20 cellular contexts compared by ENCODE assay signal in the genomic region with DNA sequence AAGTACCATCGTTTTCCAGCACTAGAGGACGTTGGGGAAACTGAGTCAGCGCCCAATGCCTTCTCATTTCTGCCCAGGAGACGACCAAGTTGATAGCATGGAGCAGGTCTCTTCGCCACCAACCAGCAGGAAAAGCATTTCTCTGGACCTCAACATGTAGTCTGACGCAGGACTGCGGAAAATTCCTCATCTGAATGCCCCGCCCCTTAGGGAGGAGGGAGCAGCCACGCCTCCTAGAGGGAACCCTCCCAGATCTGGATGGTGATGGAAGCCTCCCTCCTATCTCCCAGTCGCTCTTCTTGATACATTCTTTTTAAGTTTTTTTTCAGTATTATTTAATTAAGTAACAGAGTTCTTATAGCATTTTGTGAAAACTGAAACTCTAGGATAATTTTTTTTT. TPM values are rescaled to one million over a fixed set of nuclear protein-coding genes. Genes with fewer than 3 reads are reported as not detected.
DNase-seq lines count a peak whose midpoint lies in the region; ATAC-seq and TF ChIP-seq lines count a peak whose summit lies in the region.
"Had no signal": no experiment of that assay in that cellular context is flagged by ENCODE, and none has a peak within 500 bp of the region (broad histone marks: within the 10 kb centered on the region; RNA-seq: fewer than 3 reads in every experiment).

No MANE protein-coding gene starts in this region.

- H3K27me3 ChIP-seq in BE2C, result no peaks in the 10 kb centered on the region
- no peaks in the 10 kb centered on the region for H3K27me3 ChIP-seq in GM23338 (ENCODE audit: insufficient read depth)
- no peaks in the 10 kb centered on the region for H3K27me3 ChIP-seq in RWPE2 (ENCODE audit: insufficient read depth, poor library complexity, severe bottlenecking)
- H3K27me3 ChIP-seq: sigmoid colon had no signal

- no peaks in the 10 kb centered on the region; the same call in 1 of the 2 replicates for H3F3A ChIP-seq in GM23338 (replicated peaks; ENCODE audit: low read depth)

- H3K4me1 Mint-ChIP-seq in GM23338 (peaks cover 53% of the 10 kb centered on the region), glutamatergic neuron (ENCODE audit: low read depth, unreplicated experiment) (no peaks in the 10 kb centered on the region)
- H3K4me1 Mint-ChIP-seq: activated naive CD4-positive, alpha-beta T cell treated with anti-CD3 and anti-CD28 coated beads, Interleukin-2, amount 10 ng/mL, durations not matched to agents 7 days and 5 days had no signal

- no peak overlapping the region for H3K4me3 Mint-ChIP-seq in GM23338
- H3K4me3 Mint-ChIP-seq in glutamatergic neuron (ENCODE audit: unreplicated experiment), result no peak overlapping the region
- H3K4me3 Mint-ChIP-seq: activated naive CD4-positive, alpha-beta T cell treated with anti-CD3 and anti-CD28 coated beads, Interleukin-2, amount 10 ng/mL, durations not matched to agents 7 days and 5 days had no signal

- no peaks in the 10 kb centered on the region for H3K9me3 Mint-ChIP-seq in GM23338
- H3K9me3 Mint-ChIP-seq in glutamatergic neuron (ENCODE audit: unreplicated experiment), result no peaks in the 10 kb centered on the region
- no peaks in the 10 kb centered on the region for H3K9me3 Mint-ChIP-seq in activated naive CD4-positive, alpha-beta T cell treated with anti-CD3 and anti-CD28 coated beads, Interleukin-2, amount 50 U/mL, for 72 hours
- H3K9me3 Mint-ChIP-seq: activated naive CD4-positive, alpha-beta T cell treated with anti-CD3 and anti-CD28 coated beads, Interleukin-2, amount 10 ng/mL, durations not matched to agents 7 days and 5 days had no signal

- H3K4me3 ChIP-seq in BE2C (ENCODE audit: low read depth, low read length) (peak overlapping the region; percentile 9; the same call in 1 of the 2 replicates), GM23338 (no peak overlapping the region), RWPE2 (ENCODE audit: severe bottlenecking) (no peak overlapping the region)
- H3K4me3 ChIP-seq: heart right ventricle, sigmoid colon, suprapubic skin had no signal

- peak overlapping the region; percentile 61 for H3K4me2 ChIP-seq in GM23338

- H3K27ac Mint-ChIP-seq in GM23338 (no peak overlapping the region), glutamatergic neuron (ENCODE audit: unreplicated experiment) (no peak overlapping the region)
- no peak overlapping the region for H3K27ac Mint-ChIP-seq in activated naive CD4-positive, alpha-beta T cell treated with anti-CD3 and anti-CD28 coated beads, Interleukin-2, amount 50 U/mL, for 72 hours
- H3K27ac Mint-ChIP-seq: activated naive CD4-positive, alpha-beta T cell treated with anti-CD3 and anti-CD28 coated beads, Interleukin-2, amount 10 ng/mL, durations not matched to agents 7 days and 5 days had no signal

- no peak overlapping the region for H2AFZ ChIP-seq in GM23338

- ATAC-seq in GM23338, result peak; percentile 70
- peak; percentile 62 for ATAC-seq in RWPE2 (ENCODE audit: low read depth)
- no peak for ATAC-seq in activated naive CD4-positive, alpha-beta T cell treated with anti-CD3 and anti-CD28 coated beads, Interleukin-2, amount 50 U/mL, for 72 hours
- ATAC-seq: heart right ventricle had no signal

- H3K27ac ChIP-seq in GM23338 (ENCODE audit: low read depth) (no peak overlapping the region), RWPE2 (ENCODE audit: poor library complexity, severe bottlenecking) (no peak overlapping the region)
- H3K27ac ChIP-seq: C4-2B, heart right ventricle, sigmoid colon, suprapubic skin had no signal

- H3K4me1 ChIP-seq in BE2C (no peaks in the 10 kb centered on the region), GM23338 (ENCODE audit: insufficient read depth) (peaks cover 35% of the 10 kb centered on the region), RWPE2 (ENCODE audit: insufficient read depth, poor library complexity, severe bottlenecking) (no peaks in the 10 kb centered on the region)

- TF ChIP-seq CTCF in BE2C (IDR thresholded peaks at IDR 0.05; ENCODE audit: low read depth, low read length) (no peak), GM23338 (conservative IDR thresholded peaks at IDR 0.05; ENCODE audit: low read depth in 2 of 2) (no peak), RWPE2 (IDR thresholded peaks at IDR 0.05; ENCODE audit: poor library complexity, severe bottlenecking) (no peak), glutamatergic neuron (IDR thresholded peaks at IDR 0.05; ENCODE audit: partially characterized antibody, unreplicated experiment) (no peak)

- H3K27me3 Mint-ChIP-seq in GM23338 (ENCODE audit: insufficient read depth, low read depth, poor library complexity), result peaks cover 5% of the 10 kb centered on the region
- no peaks in the 10 kb centered on the region for H3K27me3 Mint-ChIP-seq in glutamatergic neuron (ENCODE audit: unreplicated experiment)

- H3K36me3 Mint-ChIP-seq in GM23338 (ENCODE audit: low read depth) (no peaks in the 10 kb centered on the region), glutamatergic neuron (ENCODE audit: unreplicated experiment) (no peaks in the 10 kb centered on the region)
- no peaks in the 10 kb centered on the region for H3K36me3 Mint-ChIP-seq in activated naive CD4-positive, alpha-beta T cell treated with anti-CD3 and anti-CD28 coated beads, Interleukin-2, amount 50 U/mL, for 72 hours
- H3K36me3 Mint-ChIP-seq: activated naive CD4-positive, alpha-beta T cell treated with anti-CD3 and anti-CD28 coated beads, Interleukin-2, amount 10 ng/mL, durations not matched to agents 7 days and 5 days had no signal

- H4K20me1 ChIP-seq in GM23338 (replicated peaks; ENCODE audit: insufficient read depth), result no peaks in the 10 kb centered on the region

- H3K9me3 ChIP-seq in BE2C (no peaks in the 10 kb centered on the region), RWPE2 (ENCODE audit: severe bottlenecking) (no peaks in the 10 kb centered on the region)
- H3K9me3 ChIP-seq: heart right ventricle, sigmoid colon, suprapubic skin had no signal

- no peaks in the 10 kb centered on the region for H3K79me2 ChIP-seq in GM23338 (replicated peaks; ENCODE audit: insufficient read depth)

- H3K9me2 ChIP-seq in GM23338 (ENCODE audit: insufficient read depth), result no peaks in the 10 kb centered on the region

- H3K36me3 ChIP-seq in BE2C (no peaks in the 10 kb centered on the region), GM23338 (ENCODE audit: insufficient read depth) (no peaks in the 10 kb centered on the region), RWPE2 (ENCODE audit: low read depth) (no peaks in the 10 kb centered on the region)
- H3K36me3 ChIP-seq: heart right ventricle, sigmoid colon, suprapubic skin had no signal

- DNase-seq in BE2C, result peak; percentile 75
- DNase-seq in GM23338 (ENCODE audit: low spot score), result peak; percentile 84
- DNase-seq in RWPE2 (ENCODE audit: low spot score), result no peak
- DNase-seq in glutamatergic neuron, result peak; percentile 31
- no peak for DNase-seq in activated CD4-positive, alpha-beta T cell treated with anti-CD3 and anti-CD28 coated beads for 48 hours
- DNase-seq in HK-2 (ENCODE audit: unreplicated experiment), result no peak
- DNase-seq in RPMI8226, result no peak
- DNase-seq in activated naive CD4-positive, alpha-beta T cell treated with anti-CD3 and anti-CD28 coated beads, Interleukin-2, amount 50 U/mL, for 72 hours (ENCODE audit: low spot score in 2 of 2), result no peak
- DNase-seq: activated naive CD4-positive, alpha-beta T cell treated with anti-CD3 and anti-CD28 coated beads, Interleukin-2, amount 10 ng/mL, durations not matched to agents 7 days and 5 days; heart right ventricle; NCI-H1105; NCI-H345; sigmoid colon; stimulated activated CD4-positive, alpha-beta T cell treated with anti-CD3 and anti-CD28 coated beads, Interleukin-2, amount 100 ng/mL, for 24 hours had no signal

TF ChIP-seq in GM23338, 12 proteins besides CTCF, POLR2A, EP300 and RAD21 (continues in another document):
- TF ChIP-seq ZNF331 (CRISPR knock-in tag; IDR thresholded peaks at IDR 0.05; ENCODE audit: low read depth) (no peak), JUNB (IDR thresholded peaks at IDR 0.05; ENCODE audit: unreplicated experiment) (no peak), POLR2AphosphoS5 (IDR thresholded peaks at IDR 0.05; ENCODE audit: low read depth) (no peak), STAT1 (IDR thresholded peaks at IDR 0.05; ENCODE audit: unreplicated experiment) (no peak)

RNA-seq across cellular contexts. Expression of a gene that starts 17.4 kb away (rescaled TPM):
- polyA plus RNA-seq in BE2C (2012; ENCODE audit: insufficient read depth, insufficient read length, low read depth), result not detected
- not detected in 2 replicates for total RNA-seq in GM23338 (2014; rRNA removed; shearing (Covaris generic))
- not detected in 2 replicates for polyA plus RNA-seq in GM23338 (2016; fragmentation: Nextera tagmentation; extraction: Ambion mirVana)
- not detected for total RNA-seq in glutamatergic neuron (ENCODE audit: unreplicated experiment)
- total RNA-seq in activated naive CD4-positive, alpha-beta T cell treated with anti-CD3 and anti-CD28 coated beads, Interleukin-2, amount 50 U/mL, for 72 hours, result not detected
- total RNA-seq: mucosa of gallbladder; osteoblast; sigmoid colon; suprapubic skin; T-helper 1 cell treated with Interleukin-12 subunit alpha and Interleukin-12 subunit beta and Interleukin-4 antibody, amounts not matched to agents 30 ng/mL and 1 ng/mL, for 36 hours had no signal
- polyA plus RNA-seq: esophagus, heart right ventricle, sigmoid colon had no signal

RNA-seq across cellular contexts. Expression of a gene that starts 49.9 kb away (rescaled TPM):
- polyA plus RNA-seq in BE2C (2012; ENCODE audit: insufficient read depth, insufficient read length, low read depth), result not detected
- 0.69 and 0.93 TPM in 2 replicates for total RNA-seq in GM23338 (2014; rRNA removed; shearing (Covaris generic))
- 0.45 and 0.47 TPM in 2 replicates for polyA plus RNA-seq in GM23338 (2016; fragmentation: Nextera tagmentation; extraction: Ambion mirVana)
- total RNA-seq in glutamatergic neuron (ENCODE audit: unreplicated experiment), result not detected
- total RNA-seq in activated naive CD4-positive, alpha-beta T cell treated with anti-CD3 and anti-CD28 coated beads, Interleukin-2, amount 50 U/mL, for 72 hours, result not detected
- total RNA-seq: heart right ventricle; mucosa of gallbladder; osteoblast; sigmoid colon; suprapubic skin; T-helper 1 cell treated with Interleukin-12 subunit alpha and Interleukin-12 subunit beta and Interleukin-4 antibody, amounts not matched to agents 30 ng/mL and 1 ng/mL, for 36 hours had no signal
- polyA plus RNA-seq: esophagus, heart right ventricle, sigmoid colon had no signal

Comparison
In these comparisons a context has a peak if more than half of its experiments do, and no peak if none do; other contexts are left out.
1. DNase-seq: peak in BE2C (single experiment), GM23338 (single experiment) and glutamatergic neuron (single experiment); none in RWPE2 (single experiment), activated CD4-positive, alpha-beta T cell treated with anti-CD3 and anti-CD28 coated beads for 48 hours (single experiment), HK-2 (single experiment), RPMI8226 (single experiment) and activated naive CD4-positive, alpha-beta T cell treated with anti-CD3 and anti-CD28 coated beads, Interleukin-2, amount 50 U/mL, for 72 hours (0 of 2).
2. ATAC-seq: peak in GM23338 (single experiment) and RWPE2 (single experiment); none in activated naive CD4-positive, alpha-beta T cell treated with anti-CD3 and anti-CD28 coated beads, Interleukin-2, amount 50 U/mL, for 72 hours (0 of 2).